32 cellular contexts compared by ENCODE assay signal in genomic region chr4:46793036-46793435, GRCh38.
"Had no signal": no experiment of that assay in that cellular context is flagged by ENCODE, and none has a peak within 500 bp of the region (broad histone marks: within the 10 kb centered on the region; RNA-seq: fewer than 3 reads in every experiment).

No MANE protein-coding gene starts in this region.

- H3K27me3 ChIP-seq: brain microvascular endothelial cell, Peyer's patch, SJSA1 had no signal

- H3K4me2 ChIP-seq: SK-N-SH had no signal

- H3K4me3 Mint-ChIP-seq: activated CD4-positive, alpha-beta T cell treated with anti-CD3 and anti-CD28 coated beads, Interleukin-2, amount 10 ng/mL, durations not matched to agents 24 days and 14 days; activated CD8-positive, alpha-beta T cell treated with anti-CD3 and anti-CD28 coated beads for 36 hours; activated naive CD4-positive, alpha-beta T cell treated with anti-CD3 and anti-CD28 coated beads, Interleukin-2, amount 10 ng/mL, durations not matched to agents 7 days and 5 days; activated naive CD8-positive, alpha-beta T cell; activated naive CD8-positive, alpha-beta T cell treated with anti-CD3 and anti-CD28 coated beads, Interleukin-2, amount 50 U/mL, for 24 hours; activated T-cell treated with anti-CD3 and anti-CD28 coated beads, Interleukin-2, amount 50 U/mL, for 24 hours; T-helper 1 cell treated with Interleukin-12 subunit alpha and Interleukin-12 subunit beta and Interleukin-4 antibody, amounts not matched to agents 30 μg/mL and 1 μg/mL, for 36 hours; T-helper 2 cell treated with Interferon-gamma antibody and Interleukin-4, amounts not matched to agents 5 μg/mL and 100 μg/mL, for 36 hours had no signal

- H3K4me1 Mint-ChIP-seq: activated CD4-positive, alpha-beta T cell treated with anti-CD3 and anti-CD28 coated beads, Interleukin-2, amount 10 ng/mL, durations not matched to agents 24 days and 14 days; activated naive CD4-positive, alpha-beta T cell treated with anti-CD3 and anti-CD28 coated beads, Interleukin-2, amount 10 ng/mL, durations not matched to agents 7 days and 5 days; activated naive CD8-positive, alpha-beta T cell treated with anti-CD3 and anti-CD28 coated beads, Interleukin-2, amount 50 U/mL, for 24 hours had no signal

- H3K36me3 Mint-ChIP-seq: activated naive CD4-positive, alpha-beta T cell treated with anti-CD3 and anti-CD28 coated beads, Interleukin-2, amount 10 ng/mL, durations not matched to agents 7 days and 5 days; activated naive CD8-positive, alpha-beta T cell had no signal

- H3K36me3 ChIP-seq: brain microvascular endothelial cell, Peyer's patch, SJSA1 had no signal

- H3K9ac ChIP-seq: SK-N-SH had no signal

- ATAC-seq: activated CD8-positive, alpha-beta T cell treated with anti-CD3 and anti-CD28 coated beads for 36 hours; activated naive CD8-positive, alpha-beta T cell treated with anti-CD3 and anti-CD28 coated beads, Interleukin-2, amount 50 U/mL, for 24 hours; PC-3 had no signal

- DNase-seq: activated CD4-positive, alpha-beta T cell treated with anti-CD3 and anti-CD28 coated beads, Interleukin-2, amount 10 ng/mL, durations not matched to agents 24 days and 14 days; activated CD4-positive, alpha-beta T cell treated with anti-CD3 and anti-CD28 coated beads, Interleukin-2, amount 50 U/mL, for 4 hours; activated CD8-positive, alpha-beta T cell treated with anti-CD3 and anti-CD28 coated beads for 36 hours; activated gamma-delta T cell treated with Interleukin-2 at 50 U/mL for 16 hours; activated naive CD4-positive, alpha-beta T cell treated with anti-CD3 and anti-CD28 coated beads, Interleukin-2, amount 10 ng/mL, durations not matched to agents 7 days and 5 days; activated naive CD8-positive, alpha-beta T cell treated with anti-CD3 and anti-CD28 coated beads, Interleukin-2, amount 50 U/mL, for 24 hours; activated T-cell treated with anti-CD3 and anti-CD28 coated beads, Interleukin-2, amount 50 U/mL, for 24 hours; amniotic stem cell; aorta; brain microvascular endothelial cell; central memory CD4-positive, alpha-beta T cell; Kasumi-1; MM.1S; MV-4-11; NCI-H1092; NCI-H1436 treated with DMSO at 0.1 percent for 48 hours; NCI-H1694 treated with DMSO at 0.1 percent for 48 hours; NCI-H2029; NCI-H510A; NCI-H526; NCI-H748 treated with DMSO at 0.1 percent for 48 hours; NK-92 treated with Interleukin-12 subunit alpha and Interleukin-12 subunit beta, amount 100 ng/mL, for 24 hours; PC-3; Peyer's patch; RPMI8226; SHP77 treated with DMSO at 0.1 percent for 48 hours; SK-N-SH had no signal

- H3K4me1 ChIP-seq: Peyer's patch, SJSA1 had no signal

- H3K9me3 Mint-ChIP-seq: activated CD4-positive, alpha-beta T cell treated with anti-CD3 and anti-CD28 coated beads, Interleukin-2, amount 10 ng/mL, durations not matched to agents 24 days and 14 days had no signal

- H3K9me3 ChIP-seq: Peyer's patch, SJSA1, SK-N-SH had no signal

- H3K27ac ChIP-seq: brain microvascular endothelial cell, Peyer's patch, SJSA1 had no signal

- H3K27ac Mint-ChIP-seq: activated CD4-positive, alpha-beta T cell treated with anti-CD3 and anti-CD28 coated beads, Interleukin-2, amount 10 ng/mL, durations not matched to agents 24 days and 14 days; activated CD8-positive, alpha-beta T cell treated with anti-CD3 and anti-CD28 coated beads for 36 hours; activated naive CD4-positive, alpha-beta T cell treated with anti-CD3 and anti-CD28 coated beads, Interleukin-2, amount 10 ng/mL, durations not matched to agents 7 days and 5 days; activated naive CD8-positive, alpha-beta T cell; activated naive CD8-positive, alpha-beta T cell treated with anti-CD3 and anti-CD28 coated beads, Interleukin-2, amount 50 U/mL, for 24 hours; activated T-cell treated with anti-CD3 and anti-CD28 coated beads, Interleukin-2, amount 50 U/mL, for 24 hours; activated T-helper 2 cell treated with anti-CD3 and anti-CD28 coated beads, Interferon-gamma antibody, Interleukin-2, Interleukin-4, amounts not matched to agents 10 μg/mL and 5 μg/mL and 100 μg/mL, durations not matched to agents 14 hours and 24 hours and 36 hours; T-helper 1 cell treated with Interleukin-12 subunit alpha and Interleukin-12 subunit beta and Interleukin-4 antibody, amounts not matched to agents 30 μg/mL and 1 μg/mL, for 36 hours; T-helper 2 cell treated with Interferon-gamma antibody and Interleukin-4, amounts not matched to agents 5 μg/mL and 100 μg/mL, for 36 hours had no signal

- H3K27me3 Mint-ChIP-seq: activated CD4-positive, alpha-beta T cell treated with anti-CD3 and anti-CD28 coated beads, Interleukin-2, amount 10 ng/mL, durations not matched to agents 24 days and 14 days; activated CD8-positive, alpha-beta T cell treated with anti-CD3 and anti-CD28 coated beads for 36 hours; activated naive CD4-positive, alpha-beta T cell treated with anti-CD3 and anti-CD28 coated beads, Interleukin-2, amount 10 ng/mL, durations not matched to agents 7 days and 5 days; activated naive CD8-positive, alpha-beta T cell; activated naive CD8-positive, alpha-beta T cell treated with anti-CD3 and anti-CD28 coated beads, Interleukin-2, amount 50 U/mL, for 24 hours; activated T-cell treated with anti-CD3 and anti-CD28 coated beads, Interleukin-2, amount 50 U/mL, for 24 hours had no signal

- H3K4me3 ChIP-seq: Peyer's patch, SJSA1 had no signal
